8 cellular contexts compared by ENCODE assay signal in genomic region chr20:53866787-53867740, GRCh38.
DNase-seq lines count a peak whose midpoint lies in the region; ATAC-seq and TF ChIP-seq lines count a peak whose summit lies in the region.

No MANE protein-coding gene starts in this region.

- peak overlapping the region; percentile 25 for H3K4me3 Mint-ChIP-seq in natural killer cell

- no peaks in the 10 kb centered on the region for H3K27me3 ChIP-seq in BLaER1

- DNase-seq in MV-4-11 (lab: John Stamatoyannopoulos, UW) (peak; percentile 54), natural killer cell (no peak), NCI-H446 treated with DMSO at 0.1 percent for 48 hours (lab: John Stamatoyannopoulos, UW) (no peak), kidney glomerular epithelial cell (lab: John Stamatoyannopoulos, UW) (no peak), amniotic stem cell (lab: John Stamatoyannopoulos, UW) (no peak)
- DNase-seq in central memory CD4-positive, alpha-beta T cell, result peak; percentile 21

- TF ChIP-seq CTCF in natural killer cell (IDR thresholded peaks at IDR 0.05), result no peak

- H3K36me3 Mint-ChIP-seq in natural killer cell, result no peaks in the 10 kb centered on the region

- H3K27ac ChIP-seq in BLaER1, result peak overlapping the region; percentile 79

- H3K4me1 Mint-ChIP-seq in natural killer cell, result peaks cover 41 to 50% of the 10 kb centered on the region in 2 donors

- peaks cover 70% of the 10 kb centered on the region for H3K4me1 ChIP-seq in BLaER1

- peak overlapping the region; percentile 76 for H3K4me2 ChIP-seq in BLaER1

- H3K4me3 ChIP-seq in BLaER1, result no peak overlapping the region

- H3K36me3 ChIP-seq in BLaER1, result no peaks in the 10 kb centered on the region

- H4K20me1 ChIP-seq in BLaER1, result no peaks in the 10 kb centered on the region

- H3K9me3 Mint-ChIP-seq in natural killer cell, result no peaks in the 10 kb centered on the region

- H3K9ac ChIP-seq in BLaER1, result 0 out of 2 replicates have a peak overlapping the region, but pooled peaks have one; percentile 71

- ATAC-seq in GM19395 (IDR thresholded peaks at IDR 0.05; ENCODE audit: unreplicated experiment), result peak; percentile 67
- no peak for ATAC-seq in natural killer cell

- intact Hi-C loops in natural killer cell (cut with micrococcal nuclease), result no loop called here

- H3K27me3 Mint-ChIP-seq in natural killer cell (ENCODE audit: low read depth in 2 of 2), result no peaks in the 10 kb centered on the region

- no peaks in the 10 kb centered on the region for H3K9me3 ChIP-seq in BLaER1

- peak overlapping the region; percentile 28 to 63 for H3K27ac Mint-ChIP-seq in natural killer cell

Comparison
In these comparisons a context has a peak if more than half of its experiments do, and no peak if none do; other contexts are left out.
1. DNase-seq: peak in MV-4-11 (single experiment) and central memory CD4-positive, alpha-beta T cell (single experiment); none in natural killer cell (single experiment), NCI-H446 treated with DMSO at 0.1 percent for 48 hours (single experiment), kidney glomerular epithelial cell (single experiment) and amniotic stem cell (single experiment).